1 cellular context compared by ENCODE assay signal in the genomic region with DNA sequence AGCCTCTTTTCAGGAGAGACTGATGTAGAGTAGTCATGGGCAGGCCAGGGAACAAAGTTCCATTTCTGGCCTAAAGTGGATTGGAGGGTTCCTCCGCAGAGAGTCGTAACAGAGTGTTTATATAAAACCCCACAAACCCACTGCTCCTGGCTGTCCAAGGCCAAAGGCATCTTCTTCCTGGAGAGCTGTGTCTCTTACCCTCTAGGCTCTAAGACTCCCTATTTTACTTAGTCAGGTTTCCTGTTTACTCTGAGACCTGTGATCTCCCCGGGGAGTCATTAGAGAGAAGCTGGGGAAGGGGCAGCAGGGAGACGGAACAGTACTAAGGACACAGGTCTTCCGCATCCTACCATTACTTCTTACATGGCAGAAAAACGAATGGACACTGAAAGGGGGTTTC.
TF ChIP-seq lines count a peak whose summit lies in the region.

No MANE protein-coding gene starts in this region.

TF ChIP-seq in WTC11, 78 proteins besides CTCF, POLR2A, EP300 and RAD21:
- TF ChIP-seq ZSCAN18 (CRISPR knock-in tag; IDR thresholded peaks at IDR 0.05) (no peak), ZNF423 (CRISPR knock-in tag; IDR thresholded peaks at IDR 0.05) (0 out of 2 replicates have a peak, but pooled peaks have one; percentile 14)
